Comparison of ENCODE assay signal across 15 cellular contexts in genomic region chr6:152993847-152994246, GRCh38.
"Had no signal": no experiment of that assay in that cellular context is flagged by ENCODE, and none has a peak within 500 bp of the region (broad histone marks: within the 10 kb centered on the region; RNA-seq: fewer than 3 reads in every experiment).

No MANE protein-coding gene starts in this region.

- DNase-seq: activated CD4-positive, alpha-beta T cell treated with anti-CD3 and anti-CD28 coated beads for 4 hours; central memory CD4-positive, alpha-beta T cell; colonic mucosa; hippocampal formation; kidney; left lung; mucosa of descending colon; naive thymus-derived CD8-positive, alpha-beta T cell; SJCRH30; stimulated activated CD4-positive, alpha-beta T cell treated with anti-CD3 and anti-CD28 coated beads, Interleukin-12 subunit alpha, Interleukin-12 subunit beta, amount 100 ng/mL, for 4 hours; stimulated activated CD4-positive, alpha-beta T cell treated with anti-CD3 and anti-CD28 coated beads, Interleukin-2, amount 100 ng/mL, for 24 hours had no signal

- H3K27me3 ChIP-seq: colonic mucosa, esophagus muscularis mucosa, left lung, SJCRH30 had no signal

- ATAC-seq: left lung; mucosa of descending colon; naive thymus-derived CD8-positive, alpha-beta T cell had no signal

- H3K27me3 Mint-ChIP-seq: brain; naive thymus-derived CD8-positive, alpha-beta T cell had no signal

- H3K9me3 Mint-ChIP-seq: activated naive CD4-positive, alpha-beta T cell treated with anti-CD3 and anti-CD28 coated beads, Interleukin-2, amount 50 U/mL, for 72 hours; brain; naive thymus-derived CD8-positive, alpha-beta T cell had no signal

- H3K4me3 Mint-ChIP-seq: brain; naive thymus-derived CD8-positive, alpha-beta T cell had no signal

- H3K27ac ChIP-seq: colonic mucosa, esophagus muscularis mucosa, left lung, SJCRH30, thoracic aorta had no signal

- H3K4me1 ChIP-seq: colonic mucosa, SJCRH30 had no signal

- H3K36me3 ChIP-seq: colonic mucosa had no signal

- H3K4me3 ChIP-seq: colonic mucosa, esophagus muscularis mucosa, left lung, mucosa of descending colon, SJCRH30, thoracic aorta had no signal

- H3K9me3 ChIP-seq: colonic mucosa, esophagus muscularis mucosa, left lung, mucosa of descending colon, SJCRH30, thoracic aorta had no signal
